In genomic region chr2:231056453-231057416, GRCh38 we compare ENCODE assay signal across 8 cellular contexts. TPM values are rescaled to one million over a fixed set of nuclear protein-coding genes. Genes with fewer than 3 reads are reported as not detected.
DNase-seq lines count a peak whose midpoint lies in the region; ATAC-seq and TF ChIP-seq lines count a peak whose summit lies in the region.

Gene PSMD1, plus strand, starts transcription at chr2:231056867. Its CDS starts 159 bp downstream, at chr2:231057026.

- peak in 1 of 2 donors; percentile 24 for TF ChIP-seq POLR2A in tibial nerve (IDR thresholded peaks at IDR 0.05)

- TF ChIP-seq EP300 in tibial nerve (IDR thresholded peaks at IDR 0.05) = peak; percentile 42 to 85

- H3K4me3 ChIP-seq in parathyroid adenoma (ENCODE audit: low read depth, low read length) = peak within 1 kb of the TSS; percentile 80
- H3K4me3 ChIP-seq in tibial nerve = peak within 1 kb of the TSS; percentile 65 to 99 (median 86)

- no peaks in the 10 kb centered on the region for H3K27me3 ChIP-seq in parathyroid adenoma (ENCODE audit: control insufficient read depth, insufficient read depth, low read length)
- H3K27me3 ChIP-seq in tibial nerve = no peaks in the 10 kb centered on the region

- H3K9me3 ChIP-seq in parathyroid adenoma (ENCODE audit: control insufficient read depth, low read length) (no peaks in the 10 kb centered on the region), tibial nerve (no peaks in the 10 kb centered on the region)

- H3K4me2 ChIP-seq in parathyroid adenoma (ENCODE audit: low read length) = peak within 1 kb of the TSS; percentile 75

- peak within 1 kb of the TSS; percentile 82 for H3K9ac ChIP-seq in parathyroid adenoma

- peak; percentile 58 for DNase-seq in NCI-H128 (lab: John Stamatoyannopoulos, UW; ENCODE audit: unreplicated experiment)
- peak; percentile 81 for DNase-seq in SW480 (ENCODE audit: low spot score)
- peak; percentile 95 for DNase-seq in activated naive CD8-positive, alpha-beta T cell treated with anti-CD3 and anti-CD28 coated beads, Interleukin-2, amount 50 U/mL, for 24 hours
- DNase-seq in Right ventricle myocardium superior = peak; percentile 95
- peak; percentile 81 to 93 for DNase-seq in tibial nerve (ENCODE audit: low spot score in 2 of 2)

- peak; percentile 93 for TF ChIP-seq CTCF in GM12874 (IDR thresholded peaks at IDR 0.05; ENCODE audit: insufficient read depth, low read depth, low read length)
- TF ChIP-seq CTCF in parathyroid adenoma (IDR thresholded peaks at IDR 0.05) = peak; percentile 97
- peak; percentile 90 to 98 (median 96) for TF ChIP-seq CTCF in tibial nerve (IDR thresholded peaks at IDR 0.05)

- H3K9me3 Mint-ChIP-seq in activated naive CD8-positive, alpha-beta T cell treated with anti-CD3 and anti-CD28 coated beads, Interleukin-2, amount 50 U/mL, for 24 hours = no peaks in the 10 kb centered on the region

- peaks cover 7% of the 10 kb centered on the region for H3K27me3 Mint-ChIP-seq in activated naive CD8-positive, alpha-beta T cell treated with anti-CD3 and anti-CD28 coated beads, Interleukin-2, amount 50 U/mL, for 24 hours

- peak within 1 kb of the TSS; percentile 90 for H2AFZ ChIP-seq in parathyroid adenoma

- H3K4me3 Mint-ChIP-seq in activated naive CD8-positive, alpha-beta T cell treated with anti-CD3 and anti-CD28 coated beads, Interleukin-2, amount 50 U/mL, for 24 hours = peak within 1 kb of the TSS; percentile 86

- H3K4me1 ChIP-seq in parathyroid adenoma = peaks cover 18% of the 10 kb centered on the region
- H3K4me1 ChIP-seq in tibial nerve = peaks cover 0 to 47% (median 24%) of the 10 kb centered on the region in 4 donors

- ATAC-seq in HG02759 (IDR thresholded peaks at IDR 0.05; ENCODE audit: unreplicated experiment) = peak; percentile 76
- peak; percentile 78 for ATAC-seq in activated naive CD8-positive, alpha-beta T cell treated with anti-CD3 and anti-CD28 coated beads, Interleukin-2, amount 50 U/mL, for 24 hours
- ATAC-seq in Right ventricle myocardium superior (ENCODE audit: poor library complexity) = peak; percentile 94

- H3K27ac ChIP-seq in parathyroid adenoma = peak within 1 kb of the TSS; percentile 94
- H3K27ac ChIP-seq in tibial nerve = peak within 1 kb of the TSS; percentile 86 to 97 (median 92)

- H3K4me1 Mint-ChIP-seq in activated naive CD8-positive, alpha-beta T cell treated with anti-CD3 and anti-CD28 coated beads, Interleukin-2, amount 50 U/mL, for 24 hours = peaks cover 59% of the 10 kb centered on the region

- intact Hi-C loops in Right ventricle myocardium superior (cut with DNase I) = loop anchor here (5.0 kb wide), 1 partner anchor 406 kb away; the partner anchor contains the start of gene NCL

- peak within 1 kb of the TSS; percentile 100 for H3K27ac Mint-ChIP-seq in activated naive CD8-positive, alpha-beta T cell treated with anti-CD3 and anti-CD28 coated beads, Interleukin-2, amount 50 U/mL, for 24 hours

- WGBS in tibial nerve, 2 donors = 0% methylated on average over 30 to 62 of the region's 73 CpGs

- peaks cover 15% of the 10 kb centered on the region for H3K36me3 Mint-ChIP-seq in activated naive CD8-positive, alpha-beta T cell treated with anti-CD3 and anti-CD28 coated beads, Interleukin-2, amount 50 U/mL, for 24 hours (ENCODE audit: low read depth)

- H3K36me3 ChIP-seq in parathyroid adenoma (ENCODE audit: control insufficient read depth, insufficient read depth, low read length) (no peaks in the 10 kb centered on the region), tibial nerve (peaks cover 0 to 7% (median 0%) of the 10 kb centered on the region in 3 donors)

- peaks cover 24% of the 10 kb centered on the region for H3K79me2 ChIP-seq in parathyroid adenoma

RNA-seq across cellular contexts. Expression of gene PSMD1, which starts in this region (rescaled TPM):
- total RNA-seq in Right ventricle myocardium superior (81.0 TPM), tibial nerve (10 to 100 TPM; 47.9 to 79.3 (median 61.9) TPM)

Comparison
In these comparisons a context has a peak if more than half of its experiments do, and no peak if none do; other contexts are left out.
1. Peak in every context shown above with its lines: DNase-seq, ATAC-seq, H3K4me3 ChIP-seq and H3K27ac ChIP-seq.